Comparison of ENCODE assay signal across 23 cellular contexts in genomic region chr5:41212935-41213334, GRCh38. TPM values are rescaled to one million over a fixed set of nuclear protein-coding genes. Genes with fewer than 3 reads are reported as not detected.
"Had no signal": no experiment of that assay in that cellular context is flagged by ENCODE, and none has a peak within 500 bp of the region (broad histone marks: within the 10 kb centered on the region; RNA-seq: fewer than 3 reads in every experiment).

No MANE protein-coding gene starts in this region.

- DNase-seq: activated CD4-positive, alpha-beta memory T cell treated with anti-CD3 and anti-CD28 coated beads for 36 hours; activated CD4-positive, alpha-beta T cell treated with anti-CD3 and anti-CD28 coated beads, Interleukin-2, amount 10 ng/mL, durations not matched to agents 7 days and 5 days; activated CD4-positive, CD25-positive, alpha-beta regulatory T cell; activated CD8-positive, alpha-beta memory T cell treated with anti-CD3 and anti-CD28 coated beads for 24 hours; activated gamma-delta T cell; activated naive CD4-positive, alpha-beta T cell treated with anti-CD3 and anti-CD28 coated beads for 36 hours; activated T-cell treated with anti-CD3 and anti-CD28 coated beads for 4 hours; activated T-cell treated with anti-CD3 and anti-CD28 coated beads, Interleukin-2, amount 50 U/mL, for 48 hours; Karpas-422; MM.1S; NCI-H146; NCI-H187 treated with DMSO at 0.1 percent for 48 hours; NCI-H2081 treated with DMSO at 0.1 percent for 48 hours; NCI-H446; NCI-H524; Peyer's patch; SIG-M5; T-helper 17 cell; T-helper 9 cell had no signal

- ATAC-seq: activated T-helper 17 cell treated with anti-CD3 and anti-CD28 coated beads, Interleukin-2, amount 50 U/mL, for 72 hours; K562; T-helper 17 cell had no signal

- H3K27ac ChIP-seq: Peyer's patch, VCaP had no signal

- H3K36me3 ChIP-seq: Peyer's patch had no signal

- H3K4me1 ChIP-seq: Peyer's patch had no signal

- H3K9me3 ChIP-seq: Peyer's patch had no signal

- FAIRE-seq: K562, TTC549 had no signal

- H3K27me3 ChIP-seq: Peyer's patch had no signal

- H3K4me3 ChIP-seq: K562, Peyer's patch had no signal

RNA-seq across cellular contexts. Expression of gene C6, which starts 0.4 kb away (rescaled TPM):
- total RNA-seq: activated CD4-positive, alpha-beta memory T cell treated with anti-CD3 and anti-CD28 coated beads for 36 hours; activated CD4-positive, alpha-beta T cell treated with anti-CD3 and anti-CD28 coated beads, Interleukin-2, amount 10 ng/mL, durations not matched to agents 7 days and 5 days; activated naive CD4-positive, alpha-beta T cell treated with anti-CD3 and anti-CD28 coated beads for 36 hours; activated T-helper 17 cell treated with anti-CD3 and anti-CD28 coated beads, Interleukin-2, amount 50 U/mL, for 72 hours; T-helper 17 cell had no signal
- polyA plus RNA-seq: K562 had no signal
